ENCODE assay signal across 18 cellular contexts in the genomic region with DNA sequence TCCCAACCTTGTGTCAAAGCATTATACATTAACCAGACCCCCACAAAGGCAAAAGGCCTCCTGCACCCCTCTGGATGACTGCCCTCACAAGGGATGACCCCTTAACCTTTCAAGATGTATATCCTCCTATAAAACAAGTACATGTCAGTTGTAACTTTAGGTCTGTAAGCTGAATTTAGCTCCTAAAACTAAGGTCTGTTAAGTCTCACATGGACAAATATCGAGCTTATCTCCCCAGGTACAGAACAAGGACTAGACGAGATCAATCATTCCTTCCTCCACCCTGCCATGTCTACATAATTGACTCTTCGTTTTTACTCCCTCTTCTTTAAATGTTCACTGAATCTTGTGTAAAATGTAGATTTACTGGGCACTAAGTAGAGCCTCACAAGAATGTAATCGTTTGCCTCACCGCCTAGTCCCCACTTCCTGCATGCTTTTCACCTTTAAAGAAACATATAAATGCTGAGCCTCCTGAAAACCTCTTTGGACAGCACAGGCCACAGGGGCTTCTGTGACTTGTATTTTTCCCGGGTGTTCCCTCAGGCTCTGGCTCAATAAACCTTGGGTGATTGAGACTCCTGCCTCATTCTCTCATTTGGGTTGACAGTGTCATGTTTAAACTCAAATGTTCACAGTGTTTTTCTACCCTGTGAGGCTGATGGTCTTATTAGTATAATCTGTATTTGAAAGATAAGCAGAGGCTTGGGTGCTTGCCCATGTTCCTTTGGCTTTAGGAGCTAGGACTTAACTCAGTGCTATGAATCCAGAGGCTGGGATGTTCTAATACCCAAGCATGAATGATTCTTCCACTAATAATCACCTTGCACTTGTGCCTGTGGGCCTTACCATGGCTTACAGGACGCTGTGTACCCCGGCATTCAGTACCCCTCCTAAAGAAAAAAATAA.
"Had no signal": no experiment of that assay in that cellular context is flagged by ENCODE, and none has a peak within 500 bp of the region (broad histone marks: within the 10 kb centered on the region; RNA-seq: fewer than 3 reads in every experiment).

No MANE protein-coding gene starts in this region.

- H3K27me3 Mint-ChIP-seq: activated naive CD8-positive, alpha-beta T cell had no signal

- H3K9me3 ChIP-seq: colonic mucosa, left lung, pancreas, tibial artery, uterus had no signal

- H3K4me3 ChIP-seq: colonic mucosa, left lung, pancreas, tibial artery, uterus had no signal

- H3K4me1 Mint-ChIP-seq: activated CD4-positive, alpha-beta T cell treated with anti-CD3 and anti-CD28 coated beads for 36 hours; central memory CD8-positive, alpha-beta T cell; naive thymus-derived CD4-positive, alpha-beta T cell; WTC11 had no signal

- H3K36me3 ChIP-seq: colonic mucosa, left lung, pancreas, tibial artery, uterus had no signal

- H3K27ac ChIP-seq: colonic mucosa, left lung, pancreas, uterus had no signal

- H3K4me3 Mint-ChIP-seq: activated CD4-positive, alpha-beta T cell treated with anti-CD3 and anti-CD28 coated beads for 36 hours; activated naive CD8-positive, alpha-beta T cell; activated T-helper 1 cell treated with anti-CD3 and anti-CD28 coated beads, Interleukin-12 subunit alpha, Interleukin-12 subunit beta, Interleukin-2, Interleukin-4 antibody, amounts not matched to agents 30 ng/mL and 10 ng/mL and 1 ng/mL, durations not matched to agents 14 hours and 24 hours and 36 hours; brain; central memory CD8-positive, alpha-beta T cell; naive thymus-derived CD4-positive, alpha-beta T cell; WTC11 had no signal

- H3K4me1 ChIP-seq: colonic mucosa, left lung, pancreas, uterus had no signal

- H3K27me3 ChIP-seq: colonic mucosa, left lung, pancreas, tibial artery, uterus had no signal

- H3K27ac Mint-ChIP-seq: activated CD4-positive, alpha-beta T cell treated with anti-CD3 and anti-CD28 coated beads for 36 hours; activated naive CD8-positive, alpha-beta T cell; activated T-helper 1 cell treated with anti-CD3 and anti-CD28 coated beads, Interleukin-12 subunit alpha, Interleukin-12 subunit beta, Interleukin-2, Interleukin-4 antibody, amounts not matched to agents 30 ng/mL and 10 ng/mL and 1 ng/mL, durations not matched to agents 14 hours and 24 hours and 36 hours; brain; naive thymus-derived CD4-positive, alpha-beta T cell; WTC11 had no signal

- DNase-seq: activated CD4-positive, alpha-beta T cell treated with anti-CD3 and anti-CD28 coated beads for 36 hours; activated CD4-positive, alpha-beta T cell treated with anti-CD3 and anti-CD28 coated beads, Interleukin-2, amount 50 U/mL, for 48 hours; activated T-cell treated with anti-CD3 and anti-CD28 coated beads for 4 hours; amygdala; colonic mucosa; left lung; naive thymus-derived CD4-positive, alpha-beta T cell; pancreas; stimulated activated CD8-positive, alpha-beta memory T cell treated with anti-CD3 and anti-CD28 coated beads, Interleukin-4, amount 100 ng/mL, for 48 hours; stimulated activated naive CD4-positive, alpha-beta T cell; substantia nigra; uterus had no signal

- H3K36me3 Mint-ChIP-seq: activated naive CD8-positive, alpha-beta T cell; brain; naive thymus-derived CD4-positive, alpha-beta T cell; WTC11 had no signal

- H3K9me3 Mint-ChIP-seq: activated T-helper 1 cell treated with anti-CD3 and anti-CD28 coated beads, Interleukin-12 subunit alpha, Interleukin-12 subunit beta, Interleukin-2, Interleukin-4 antibody, amounts not matched to agents 30 ng/mL and 10 ng/mL and 1 ng/mL, durations not matched to agents 14 hours and 24 hours and 36 hours; brain; central memory CD8-positive, alpha-beta T cell; naive thymus-derived CD4-positive, alpha-beta T cell; WTC11 had no signal

- ATAC-seq: activated CD4-positive, alpha-beta T cell treated with anti-CD3 and anti-CD28 coated beads for 36 hours; left lung; naive thymus-derived CD4-positive, alpha-beta T cell; pancreas; WTC11 had no signal
